In genomic region chr19:6773323-6773931, GRCh38 we compare ENCODE assay signal across 8 cellular contexts. TPM values are rescaled to one million over a fixed set of nuclear protein-coding genes. Genes with fewer than 3 reads are reported as not detected.
DNase-seq lines count a peak whose midpoint lies in the region; ATAC-seq and TF ChIP-seq lines count a peak whose summit lies in the region.

No MANE protein-coding gene starts in this region.

- H3K9me3 ChIP-seq in CD8-positive, alpha-beta T cell (ENCODE audit: low read length), result no peaks in the 10 kb centered on the region

- ATAC-seq in CD8-positive, alpha-beta T cell, result peak; percentile 29
- ATAC-seq in HG02981 (IDR thresholded peaks at IDR 0.05; ENCODE audit: unreplicated experiment), result peak; percentile 33
- ATAC-seq in left cardiac atrium, result peak; percentile 33 to 67

- no peak overlapping the region for H2BK120ac ChIP-seq in mesendoderm (ENCODE audit: low read depth, low read length)

- H3K4ac ChIP-seq in mesendoderm (ENCODE audit: low read depth, low read length), result no peak overlapping the region

- H3K4me3 ChIP-seq in CD8-positive, alpha-beta T cell (ENCODE audit: low read depth, low read length), result peak overlapping the region; percentile 100
- no peak overlapping the region for H3K4me3 ChIP-seq in mesendoderm (ENCODE audit: low read length)

- intact Hi-C loops in CD8-positive, alpha-beta T cell (cut with DNase I, micrococcal nuclease), result loop anchor here in 1 of 2 experiments (1.0 to 2.0 kb wide), 3 partner anchors 15 to 141 kb away; no protein-coding TSS in a partner anchor
- intact Hi-C loops in activated CD4-positive, alpha-beta T cell treated with anti-CD3 and anti-CD28 coated beads, Interleukin-2, amount 10 ng/mL, durations not matched to agents 24 days and 14 days (cut with micrococcal nuclease), result loop anchor here (1.0 to 2.0 kb wide), 2 partner anchors 28 to 41 kb away; no protein-coding TSS in a partner anchor
- intact Hi-C loops in left cardiac atrium (cut with DNase I), result no loop called here

- no peaks in the 10 kb centered on the region for H3K79me1 ChIP-seq in mesendoderm (ENCODE audit: low read length)

- no CpG with 5 or more reads among the region's 8 CpGs for WGBS in mesendoderm (ENCODE audit: extremely low coverage, insufficient coverage, low lambda C conversion rate)

- no peaks in the 10 kb centered on the region for H3K79me2 ChIP-seq in mesendoderm (ENCODE audit: control insufficient read depth, insufficient read depth, low read length)

- H2BK15ac ChIP-seq in mesendoderm (replicated peaks; ENCODE audit: low read depth), result no peak overlapping the region

- H3K23ac ChIP-seq in mesendoderm (ENCODE audit: low read length), result no peak overlapping the region

- no peaks in the 10 kb centered on the region for H3K27me3 ChIP-seq in CD8-positive, alpha-beta T cell (ENCODE audit: insufficient read depth, low read length)
- no peaks in the 10 kb centered on the region for H3K27me3 ChIP-seq in mesendoderm (ENCODE audit: insufficient read depth, low read length, poor library complexity)

- no peak overlapping the region for H4K5ac ChIP-seq in mesendoderm (ENCODE audit: low read length)

- no peak overlapping the region for H2BK5ac ChIP-seq in mesendoderm (ENCODE audit: low read length)

- H3K4me1 Mint-ChIP-seq in CD8-positive, alpha-beta T cell (ENCODE audit: low read depth), result peaks cover 55% of the 10 kb centered on the region
- peaks cover 52% of the 10 kb centered on the region for H3K4me1 Mint-ChIP-seq in activated CD4-positive, alpha-beta T cell treated with anti-CD3 and anti-CD28 coated beads, Interleukin-2, amount 10 ng/mL, durations not matched to agents 24 days and 14 days
- no peaks in the 10 kb centered on the region for H3K4me1 Mint-ChIP-seq in endothelial cell (ENCODE audit: unreplicated experiment)

- no peak for TF ChIP-seq CTCF in CD8-positive, alpha-beta T cell (IDR thresholded peaks at IDR 0.05)
- no peak for TF ChIP-seq CTCF in endothelial cell (IDR thresholded peaks at IDR 0.05; ENCODE audit: unreplicated experiment)

- POLR2A ChIA-PET in CD8-positive, alpha-beta T cell (lab: Charles Lee), result interaction anchor here (0.5 to 4.1 kb wide), 11 partner anchors 8 to 589 kb away, joined by 3 to 36 read pairs (median 4); partner anchors contain the start of gene GPR108

- peak in 6 of 7 experiments; percentile 31 to 70 (median 52) for DNase-seq in CD8-positive, alpha-beta T cell
- peak; percentile 86 for DNase-seq in activated CD4-positive, alpha-beta T cell treated with anti-CD3 and anti-CD28 coated beads, Interleukin-2, amount 10 ng/mL, durations not matched to agents 24 days and 14 days
- peak; percentile 50 for DNase-seq in left cardiac atrium
- DNase-seq in stimulated activated CD8-positive, alpha-beta memory T cell treated with anti-CD3 and anti-CD28 coated beads, Interleukin-2, amount 100 ng/mL, for 48 hours (ENCODE audit: low read depth in 2 of 2), result peak; percentile 50 to 59
- DNase-seq in mesendoderm, result no peak
- no peak for DNase-seq in DMS53 treated with DMSO at 0.1 percent for 48 hours (lab: John Stamatoyannopoulos, UW; ENCODE audit: unreplicated experiment)
- no peak for DNase-seq in endothelial cell (ENCODE audit: low spot score)

- H3K36me3 ChIP-seq in CD8-positive, alpha-beta T cell (ENCODE audit: insufficient read depth, low read length), result no peaks in the 10 kb centered on the region
- H3K36me3 ChIP-seq in mesendoderm (ENCODE audit: control insufficient read depth, insufficient read depth, low read length), result no peaks in the 10 kb centered on the region

- peak overlapping the region; percentile 84 for H3K27ac ChIP-seq in CD8-positive, alpha-beta T cell (ENCODE audit: low read depth, low read length)
- no peak overlapping the region for H3K27ac ChIP-seq in mesendoderm (ENCODE audit: low read depth, low read length)

- peaks cover 44% of the 10 kb centered on the region for H3K36me3 Mint-ChIP-seq in CD8-positive, alpha-beta T cell
- peaks cover 41% of the 10 kb centered on the region for H3K36me3 Mint-ChIP-seq in activated CD4-positive, alpha-beta T cell treated with anti-CD3 and anti-CD28 coated beads, Interleukin-2, amount 10 ng/mL, durations not matched to agents 24 days and 14 days (ENCODE audit: low read depth)
- H3K36me3 Mint-ChIP-seq in endothelial cell (ENCODE audit: low read depth, unreplicated experiment), result peaks cover 20% of the 10 kb centered on the region

- peaks cover 36% of the 10 kb centered on the region for H3K4me1 ChIP-seq in CD8-positive, alpha-beta T cell (ENCODE audit: insufficient read depth, low read length)
- H3K4me1 ChIP-seq in mesendoderm (ENCODE audit: control insufficient read depth, low read depth, low read length), result no peaks in the 10 kb centered on the region

- H3K27ac Mint-ChIP-seq in CD8-positive, alpha-beta T cell, result peak overlapping the region; percentile 94
- H3K27ac Mint-ChIP-seq in activated CD4-positive, alpha-beta T cell treated with anti-CD3 and anti-CD28 coated beads, Interleukin-2, amount 10 ng/mL, durations not matched to agents 24 days and 14 days, result peak overlapping the region; percentile 95
- H3K27ac Mint-ChIP-seq in endothelial cell (ENCODE audit: unreplicated experiment), result no peak overlapping the region

- H3K9ac ChIP-seq in mesendoderm (ENCODE audit: low read length), result no peak overlapping the region

- no peak overlapping the region for H2AK5ac ChIP-seq in mesendoderm (ENCODE audit: low read length)

- no peak overlapping the region for H4K8ac ChIP-seq in mesendoderm (ENCODE audit: low read depth, low read length)

- no peaks in the 10 kb centered on the region for H3K9me3 Mint-ChIP-seq in CD8-positive, alpha-beta T cell
- peaks cover 22% of the 10 kb centered on the region for H3K9me3 Mint-ChIP-seq in activated CD4-positive, alpha-beta T cell treated with anti-CD3 and anti-CD28 coated beads, Interleukin-2, amount 10 ng/mL, durations not matched to agents 24 days and 14 days
- peaks cover 29% of the 10 kb centered on the region for H3K9me3 Mint-ChIP-seq in endothelial cell (ENCODE audit: unreplicated experiment)

- H3K4me3 Mint-ChIP-seq in CD8-positive, alpha-beta T cell, result peak overlapping the region; percentile 87
- peak overlapping the region; percentile 99 for H3K4me3 Mint-ChIP-seq in activated CD4-positive, alpha-beta T cell treated with anti-CD3 and anti-CD28 coated beads, Interleukin-2, amount 10 ng/mL, durations not matched to agents 24 days and 14 days
- H3K4me3 Mint-ChIP-seq in endothelial cell (ENCODE audit: unreplicated experiment), result no peak overlapping the region

- CTCF ChIA-PET in CD8-positive, alpha-beta T cell (lab: Charles Lee), result interaction anchor here (0.9 to 3.0 kb wide), 5 partner anchors 10 to 90 kb away, joined by 3 to 16 read pairs (median 6); no protein-coding TSS in a partner anchor

- H3K4me2 ChIP-seq in mesendoderm (ENCODE audit: low read length), result no peak overlapping the region

- no peaks in the 10 kb centered on the region for H3K27me3 Mint-ChIP-seq in CD8-positive, alpha-beta T cell (ENCODE audit: low read depth)
- H3K27me3 Mint-ChIP-seq in activated CD4-positive, alpha-beta T cell treated with anti-CD3 and anti-CD28 coated beads, Interleukin-2, amount 10 ng/mL, durations not matched to agents 24 days and 14 days, result no peaks in the 10 kb centered on the region
- peaks cover 12% of the 10 kb centered on the region for H3K27me3 Mint-ChIP-seq in endothelial cell (ENCODE audit: unreplicated experiment)

- no peak overlapping the region for H3K18ac ChIP-seq in mesendoderm (ENCODE audit: low read length)

- no peak overlapping the region for H3K56ac ChIP-seq in mesendoderm (ENCODE audit: low read length)

RNA-seq across cellular contexts. Expression of gene VAV1, which starts 0.9 kb away (rescaled TPM):
- total RNA-seq in CD8-positive, alpha-beta T cell, result 10 to 100 TPM; 68.3 to 75.5 TPM
- 75.3 and 78.9 TPM in 2 replicates for total RNA-seq in activated CD4-positive, alpha-beta T cell treated with anti-CD3 and anti-CD28 coated beads, Interleukin-2, amount 10 ng/mL, durations not matched to agents 24 days and 14 days
- 1 to 10 TPM; 3.9 to 7.4 TPM for total RNA-seq in left cardiac atrium
- polyA plus RNA-seq in mesendoderm (2013, experiment 1 of 2), result 1.0 TPM
- 0.92 TPM for polyA plus RNA-seq in mesendoderm (2013, experiment 2 of 2)
- not detected for total RNA-seq in endothelial cell (ENCODE audit: unreplicated experiment)

RNA-seq across cellular contexts. Expression of gene SH2D3A, which starts 6.2 kb away (rescaled TPM):
- total RNA-seq in CD8-positive, alpha-beta T cell, result 10 to 100 TPM; 33.5 to 38.8 TPM
- total RNA-seq in activated CD4-positive, alpha-beta T cell treated with anti-CD3 and anti-CD28 coated beads, Interleukin-2, amount 10 ng/mL, durations not matched to agents 24 days and 14 days, result 9.8 and 11.0 TPM in 2 replicates
- total RNA-seq in left cardiac atrium, result under 1 TPM; 0.47 to 0.65 TPM
- 39.0 TPM for polyA plus RNA-seq in mesendoderm (2013, experiment 1 of 2)
- polyA plus RNA-seq in mesendoderm (2013, experiment 2 of 2), result 41.0 TPM
- total RNA-seq in endothelial cell (ENCODE audit: unreplicated experiment), result 1.5 TPM

RNA-seq across cellular contexts. Expression of gene TRIP10, which starts 33.9 kb away (rescaled TPM):
- total RNA-seq in CD8-positive, alpha-beta T cell, result 1 to 10 TPM; 1.1 to 1.7 TPM
- total RNA-seq in activated CD4-positive, alpha-beta T cell treated with anti-CD3 and anti-CD28 coated beads, Interleukin-2, amount 10 ng/mL, durations not matched to agents 24 days and 14 days, result 66.3 and 67.7 TPM in 2 replicates
- 10 to 100 TPM; 67.5 to 74.0 TPM for total RNA-seq in left cardiac atrium
- 135 TPM for polyA plus RNA-seq in mesendoderm (2013, experiment 1 of 2)
- polyA plus RNA-seq in mesendoderm (2013, experiment 2 of 2), result 134 TPM
- 42.8 TPM for total RNA-seq in endothelial cell (ENCODE audit: unreplicated experiment)

RNA-seq across cellular contexts. Expression of gene GPR108, which starts 36.0 kb away (rescaled TPM):
- total RNA-seq in CD8-positive, alpha-beta T cell, result 10 to 100 TPM; 31.9 to 33.1 TPM
- total RNA-seq in activated CD4-positive, alpha-beta T cell treated with anti-CD3 and anti-CD28 coated beads, Interleukin-2, amount 10 ng/mL, durations not matched to agents 24 days and 14 days, result 97.7 and 107 TPM in 2 replicates
- total RNA-seq in left cardiac atrium (10 to 100 TPM; 25.7 to 35.4 TPM), endothelial cell (ENCODE audit: unreplicated experiment) (69.1 TPM)
- 41.2 TPM for polyA plus RNA-seq in mesendoderm (2013, experiment 1 of 2)
- polyA plus RNA-seq in mesendoderm (2013, experiment 2 of 2), result 40.0 TPM

RNA-seq across cellular contexts. Expression of gene C3, which starts 53.0 kb away (rescaled TPM):
- not detected for total RNA-seq in CD8-positive, alpha-beta T cell
- 4.8 and 5.3 TPM in 2 replicates for total RNA-seq in activated CD4-positive, alpha-beta T cell treated with anti-CD3 and anti-CD28 coated beads, Interleukin-2, amount 10 ng/mL, durations not matched to agents 24 days and 14 days
- total RNA-seq in left cardiac atrium, result 1,000 to 10,000 TPM in 1 of 2 donors, 100 to 1,000 TPM in 1; 373 to 1,073 TPM
- 5.4 TPM for polyA plus RNA-seq in mesendoderm (2013, experiment 1 of 2)
- 4.8 TPM for polyA plus RNA-seq in mesendoderm (2013, experiment 2 of 2)
- not detected for total RNA-seq in endothelial cell (ENCODE audit: unreplicated experiment)

Comparison
In these comparisons a context has a peak if more than half of its experiments do, and no peak if none do; other contexts are left out.
1. DNase-seq: peak in CD8-positive, alpha-beta T cell (6 of 7), activated CD4-positive, alpha-beta T cell treated with anti-CD3 and anti-CD28 coated beads, Interleukin-2, amount 10 ng/mL, durations not matched to agents 24 days and 14 days (single experiment), left cardiac atrium (single experiment) and stimulated activated CD8-positive, alpha-beta memory T cell treated with anti-CD3 and anti-CD28 coated beads, Interleukin-2, amount 100 ng/mL, for 48 hours (2 of 2); none in mesendoderm (single experiment), DMS53 treated with DMSO at 0.1 percent for 48 hours (single experiment) and endothelial cell (single experiment).
2. RNA of gene TRIP10, which starts 33.9 kb away (total RNA-seq): 67.5 to 74.0 TPM in left cardiac atrium, 66.3 to 67.7 TPM in activated CD4-positive, alpha-beta T cell treated with anti-CD3 and anti-CD28 coated beads, Interleukin-2, amount 10 ng/mL, durations not matched to agents 24 days and 14 days and 42.8 TPM in endothelial cell (single experiment); 1.1 to 1.7 TPM in CD8-positive, alpha-beta T cell; every median in the first group is over 10 times any median in the second.
3. Peak in every context shown above with its lines, with median percentiles within 50 percentile points of each other: ATAC-seq.